ENCODE assay signal across 8 cellular contexts in the genomic region with DNA sequence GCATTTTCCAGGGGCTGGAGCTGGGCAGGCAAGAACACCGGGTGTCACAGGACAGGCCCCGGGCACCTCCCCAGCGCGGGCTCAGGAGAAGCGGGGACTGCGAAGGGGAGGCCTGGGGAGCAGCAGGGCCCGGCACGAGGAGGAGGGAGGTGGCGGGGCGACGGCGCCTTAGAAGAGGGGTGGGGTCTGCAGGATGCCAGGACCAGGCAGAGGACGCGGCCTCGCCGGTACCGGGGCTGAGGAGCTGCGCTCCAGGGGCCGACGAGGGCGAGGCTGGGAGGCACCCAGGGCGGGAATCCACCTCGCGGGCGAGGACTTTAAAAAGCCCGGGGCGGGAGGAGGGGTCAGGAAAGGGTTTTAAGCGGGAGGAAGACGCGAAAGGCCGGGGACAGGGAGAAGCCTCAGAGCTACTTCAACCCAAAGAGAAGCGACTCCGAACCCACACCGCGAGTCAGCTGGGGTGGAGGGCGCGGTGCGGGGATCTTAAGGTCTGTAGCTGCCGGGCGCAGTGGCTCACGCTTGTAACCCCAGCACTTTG. TPM values are rescaled to one million over a fixed set of nuclear protein-coding genes. Genes with fewer than 3 reads are reported as not detected.
DNase-seq lines count a peak whose midpoint lies in the region; ATAC-seq, FAIRE-seq and TF ChIP-seq lines count a peak whose summit lies in the region.

No MANE protein-coding gene starts in this region.

- no peak for TF ChIP-seq CTCF in CD4-positive, alpha-beta T cell (IDR thresholded peaks at IDR 0.05)
- TF ChIP-seq CTCF in omental fat pad (IDR thresholded peaks at IDR 0.05) (no peak), uterus (IDR thresholded peaks at IDR 0.05) (no peak)

- no peaks in the 10 kb centered on the region for H3K27me3 ChIP-seq in CD4-positive, alpha-beta T cell (ENCODE audit: control insufficient read depth, insufficient read depth, low read length)
- H3K27me3 ChIP-seq in MG63 = no peaks in the 10 kb centered on the region
- no peaks in the 10 kb centered on the region for H3K27me3 ChIP-seq in uterus

- peak in 9 of 10 experiments; percentile 1 to 46 (median 7) for DNase-seq in CD4-positive, alpha-beta T cell
- DNase-seq in MG63 (no peak), head of caudate nucleus (peak in 37 of 42 donors; percentile 4 to 57 (median 23)), omental fat pad (ENCODE audit: low spot score) (no peak), uterus (peak; percentile 29 to 33), DMS153 (lab: John Stamatoyannopoulos, UW) (no peak), HTR-8/SVneo (ENCODE audit: insufficient read length, low spot score) (no peak)
- DNase-seq in activated effector memory CD4-positive, alpha-beta T cell treated with anti-CD3 and anti-CD28 coated beads, Interleukin-2, amount 50 U/mL, for 16 hours = peak; percentile 76

- peak; percentile 33 for ATAC-seq in CD4-positive, alpha-beta T cell (ENCODE audit: poor library complexity)
- peak; percentile 38 for ATAC-seq in omental fat pad (ENCODE audit: low FRiP score)

- peaks cover 20% of the 10 kb centered on the region for H3K9me3 Mint-ChIP-seq in CD4-positive, alpha-beta T cell

- peak overlapping the region; percentile 56 for H3K27ac ChIP-seq in CD4-positive, alpha-beta T cell (ENCODE audit: low read depth, low read length)
- peak overlapping the region; percentile 72 to 78 for H3K27ac ChIP-seq in uterus

- H3K36me3 Mint-ChIP-seq in CD4-positive, alpha-beta T cell (ENCODE audit: low read depth) = peaks cover 76% of the 10 kb centered on the region

- no peak for TF ChIP-seq POLR2A in uterus (IDR thresholded peaks at IDR 0.05)

- CTCF ChIA-PET in CD4-positive, alpha-beta T cell (lab: Charles Lee) = interaction anchor here (1.3 to 1.8 kb wide), 2 partner anchors 37 to 165 kb away, joined by 4 to 6 read pairs; no protein-coding TSS in a partner anchor

- H3K4me3 Mint-ChIP-seq in CD4-positive, alpha-beta T cell = peak overlapping the region; percentile 92

- peak overlapping the region; percentile 82 for H3K27ac Mint-ChIP-seq in CD4-positive, alpha-beta T cell

- H3K4me1 Mint-ChIP-seq in CD4-positive, alpha-beta T cell (ENCODE audit: low read depth) = peaks cover 26% of the 10 kb centered on the region

- H3K27me3 Mint-ChIP-seq in CD4-positive, alpha-beta T cell = no peaks in the 10 kb centered on the region

- H3K36me3 ChIP-seq in MG63 (no peaks in the 10 kb centered on the region), uterus (no peaks in the 10 kb centered on the region)

- no peak for FAIRE-seq in HTR-8/SVneo (lab: Jason Lieb, UNC)

- H3K9me3 ChIP-seq in CD4-positive, alpha-beta T cell (ENCODE audit: control insufficient read depth, low read length) = peaks cover 46% of the 10 kb centered on the region
- H3K9me3 ChIP-seq in MG63 (peaks cover 25% of the 10 kb centered on the region), uterus (no peaks in the 10 kb centered on the region)

- POLR2A ChIA-PET in CD4-positive, alpha-beta T cell (lab: Charles Lee) = interaction anchor here (0.8 to 1.5 kb wide), 3 partner anchors 175 to 1110 kb away, joined by 3 to 4 read pairs (median 3); a partner anchor contains a TSS

- H3K4me3 ChIP-seq in MG63 = peak overlapping the region; percentile 43
- peak overlapping the region; percentile 75 to 82 for H3K4me3 ChIP-seq in uterus

- H3K4me1 ChIP-seq in uterus = peaks cover 0 to 5% of the 10 kb centered on the region in 2 donors

- intact Hi-C loops in CD4-positive, alpha-beta T cell (cut with DNase I, micrococcal nuclease) = loop anchor here in 1 of 2 experiments (2.0 kb wide), 1 partner anchor 207 kb away; a partner anchor contains a TSS
- intact Hi-C loops in head of caudate nucleus (cut with DNase I) = no loop called here
- intact Hi-C loops in uterus (cut with DNase I; ENCODE audit: low total_unique reads) = no loop called here

RNA-seq across cellular contexts. Expression of a gene that starts 0.7 kb away (rescaled TPM):
- total RNA-seq in CD4-positive, alpha-beta T cell = 1 to 10 TPM; 3.8 to 3.9 TPM
- total RNA-seq in MG63 (2014; rRNA removed; shearing (Covaris generic); ENCODE audit: low replicate concordance) = 0.69 and 1.5 TPM in 2 replicates
- total RNA-seq in omental fat pad = 10 to 100 TPM in 2 of 4 donors, 1 to 10 TPM in 2; 9.1 to 31.2 (median 10.0) TPM
- 10 to 100 TPM; 10.2 to 25.4 (median 16.9) TPM for total RNA-seq in uterus

RNA-seq across cellular contexts. Expression of a gene that starts 25.5 kb away (rescaled TPM):
- 1 to 10 TPM; 1.2 to 1.7 TPM for total RNA-seq in CD4-positive, alpha-beta T cell
- not detected in 2 replicates for total RNA-seq in MG63 (2014; rRNA removed; shearing (Covaris generic); ENCODE audit: low replicate concordance)
- total RNA-seq in omental fat pad = 10 to 100 TPM in 2 of 4 donors, 1 to 10 TPM in 2; 4.2 to 12.6 (median 10.3) TPM
- total RNA-seq in uterus = 10 to 100 TPM in 2 of 4 donors, 1 to 10 TPM in 2; 9.5 to 27.2 (median 14.7) TPM

RNA-seq across cellular contexts. Expression of a gene that starts 35.0 kb away (rescaled TPM):
- total RNA-seq in CD4-positive, alpha-beta T cell = 1 to 10 TPM; 2.1 to 3.2 TPM
- total RNA-seq in MG63 (2014; rRNA removed; shearing (Covaris generic); ENCODE audit: low replicate concordance) = not detected in 2 replicates
- 1 to 10 TPM; 1.4 to 3.2 (median 2.5) TPM for total RNA-seq in omental fat pad
- total RNA-seq in uterus = 10 to 100 TPM in 1 of 4 donors, 1 to 10 TPM in 2, under 1 TPM in 1; 0.77 to 14.2 (median 4.3) TPM

RNA-seq across cellular contexts. Expression of a gene that starts 55.0 kb away (rescaled TPM):
- 10 to 100 TPM; 42.1 to 45.5 TPM for total RNA-seq in CD4-positive, alpha-beta T cell
- 6.4 and 9.8 TPM in 2 replicates for total RNA-seq in MG63 (2014; rRNA removed; shearing (Covaris generic); ENCODE audit: low replicate concordance)
- total RNA-seq in omental fat pad (10 to 100 TPM; 28.6 to 76.1 (median 49.6) TPM), uterus (10 to 100 TPM; 10.9 to 75.3 (median 52.1) TPM)

Comparison
In these comparisons a context has a peak if more than half of its experiments do, and no peak if none do; other contexts are left out.
1. DNase-seq: peak in CD4-positive, alpha-beta T cell (9 of 10), activated effector memory CD4-positive, alpha-beta T cell treated with anti-CD3 and anti-CD28 coated beads, Interleukin-2, amount 50 U/mL, for 16 hours (single experiment), head of caudate nucleus (37 of 42) and uterus (2 of 2); none in MG63 (single experiment), omental fat pad (single experiment), DMS153 (single experiment) and HTR-8/SVneo (single experiment).